32 cellular contexts compared by ENCODE assay signal in the genomic region with DNA sequence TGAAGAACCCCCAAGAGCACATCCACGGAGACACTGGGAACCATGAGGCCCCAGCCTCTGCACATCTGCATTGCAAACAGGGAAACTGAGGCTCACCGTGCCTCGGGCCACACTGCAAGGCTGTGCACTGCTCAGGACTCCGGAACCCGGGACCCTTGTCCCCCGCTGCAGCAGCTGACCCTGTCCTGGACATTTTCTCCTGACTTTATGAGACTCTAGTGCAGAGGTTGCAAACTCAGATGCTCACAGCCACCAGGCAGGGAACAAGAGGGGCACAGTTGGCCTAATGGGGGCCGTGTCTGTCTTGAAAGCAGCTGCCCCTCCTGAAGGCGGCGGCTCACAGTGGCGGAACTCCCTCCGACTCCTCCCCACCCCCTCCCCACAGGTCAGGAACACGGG. TPM values are rescaled to one million over a fixed set of nuclear protein-coding genes. Genes with fewer than 3 reads are reported as not detected.
A peak's percentile ranks its signal among the peaks of the same experiment; 100 is the strongest.
DNase-seq lines count a peak whose midpoint lies in the region; FAIRE-seq and TF ChIP-seq lines count a peak whose summit lies in the region.
"Had no signal": no experiment of that assay in that cellular context is flagged by ENCODE, and none has a peak within 500 bp of the region (broad histone marks: within the 10 kb centered on the region; RNA-seq: fewer than 3 reads in every experiment).

No MANE protein-coding gene starts in this region.

- H3K56ac ChIP-seq in H9 (ENCODE audit: insufficient read length, low read depth, low read length) = no peak overlapping the region
- H3K56ac ChIP-seq in H1 (replicated peaks; ENCODE audit: insufficient read length, low read depth, low read length) = no peak overlapping the region

- no peak overlapping the region for H3K27ac Mint-ChIP-seq in H9
- peak overlapping the region; percentile 42 for H3K27ac Mint-ChIP-seq in neural progenitor cell
- no peak overlapping the region for H3K27ac Mint-ChIP-seq in CD8-positive, alpha-beta memory T cell
- H3K27ac Mint-ChIP-seq: CD4-positive, alpha-beta T cell; HFFc6 had no signal

- no peaks in the 10 kb centered on the region for H3K27me3 ChIP-seq in BLaER1
- no peaks in the 10 kb centered on the region for H3K27me3 ChIP-seq in H9 (ENCODE audit: insufficient read depth, low read length)
- H3K27me3 ChIP-seq in H1 (replicated peaks in 1 of 4; ENCODE audit: control insufficient read depth in 3 of 4, extremely low read depth in 1 of 4, insufficient read depth in 3 of 4, low read length in 3 of 4) = peaks cover 0 to 2% (median 0%) of the 10 kb centered on the region in 4 experiments; a peak in 1 of 7 replicates
- peaks cover 16% of the 10 kb centered on the region for H3K27me3 ChIP-seq in neural progenitor cell
- H3K27me3 ChIP-seq in CD8-positive, alpha-beta memory T cell (ENCODE audit: insufficient read depth, low read length, poor library complexity, severe bottlenecking) = no peaks in the 10 kb centered on the region

- no peaks in the 10 kb centered on the region for H3K79me2 ChIP-seq in H9 (ENCODE audit: insufficient read depth, low read length)
- H3K79me2 ChIP-seq in H1 (ENCODE audit: control insufficient read depth in 1 of 2, insufficient read depth in 2 of 2, low read length in 2 of 2) = no peaks in the 10 kb centered on the region
- H3K79me2 ChIP-seq in neural progenitor cell (ENCODE audit: low read depth) = no peaks in the 10 kb centered on the region

- no peak for TF ChIP-seq POLR2A in H1 (IDR thresholded peaks at IDR 0.05; ENCODE audit: control extremely low read depth in 1 of 2, low read depth in 2 of 2, low read length in 2 of 2)

- WGBS in H9 (ENCODE audit: extremely low coverage, insufficient read length, low lambda C conversion rate) = no CpG with 5 or more reads among the region's 12 CpGs
- WGBS in H1 (ENCODE audit: extremely low coverage in 1 of 2, insufficient coverage in 1 of 2, insufficient read length in 1 of 2, insufficient replicate concordance in 2 of 2, low coverage in 1 of 2, low lambda C conversion rate in 2 of 2, missing lambda C conversion rate in 1 of 2), 2 experiments = 79% methylated on average over 8 of the region's 12 CpGs; no CpG with 5 or more reads in 1 of the 2 experiments

- peak overlapping the region; percentile 62 for H4K91ac ChIP-seq in H9 (ENCODE audit: insufficient read length, low read depth, low read length)
- H4K91ac ChIP-seq in H1 (replicated peaks; ENCODE audit: insufficient read length, low read length) = peak overlapping the region; percentile 36

- H3K9ac ChIP-seq in BLaER1 = peak overlapping the region; percentile 78
- H3K9ac ChIP-seq in H9 (ENCODE audit: extremely low read depth, insufficient read length, low read length) = no peak overlapping the region
- no peak overlapping the region for H3K9ac ChIP-seq in H1 (replicated peaks in 1 of 4; ENCODE audit: extremely low read depth in 1 of 4, low read depth in 3 of 4, low read length in 3 of 4)
- no peak overlapping the region for H3K9ac ChIP-seq in neural progenitor cell

- peak overlapping the region; percentile 90 for H3K27ac ChIP-seq in BLaER1
- H3K27ac ChIP-seq in H9 (ENCODE audit: insufficient read length, low read depth, low read length) = no peak overlapping the region
- H3K27ac ChIP-seq in H1 (ENCODE audit: low read depth, low read length) = no peak overlapping the region
- no peak overlapping the region for H3K27ac ChIP-seq in neural progenitor cell
- no peak overlapping the region for H3K27ac ChIP-seq in CD8-positive, alpha-beta memory T cell (ENCODE audit: low read depth, low read length)
- H3K27ac ChIP-seq: 22Rv1, SK-N-MC had no signal

- H3K4ac ChIP-seq in H9 (ENCODE audit: low read depth, low read length) (no peak overlapping the region), H1 (replicated peaks; ENCODE audit: insufficient read length, low read depth, low read length) (no peak overlapping the region)

- H4K20me1 ChIP-seq in BLaER1 (no peaks in the 10 kb centered on the region), H9 (ENCODE audit: control insufficient read depth, insufficient read depth, insufficient read length) (no peaks in the 10 kb centered on the region), H1 (replicated peaks in 1 of 2; ENCODE audit: control insufficient read depth in 1 of 2, insufficient read depth in 2 of 2, low read length in 2 of 2) (no peaks in the 10 kb centered on the region), neural progenitor cell (ENCODE audit: low read depth) (no peaks in the 10 kb centered on the region)

- H3K9me3 Mint-ChIP-seq in H9 (no peaks in the 10 kb centered on the region), neural progenitor cell (no peaks in the 10 kb centered on the region)
- H3K9me3 Mint-ChIP-seq in CD8-positive, alpha-beta memory T cell = peaks cover 0 to 5% (median 0%) of the 10 kb centered on the region in 5 donors
- H3K9me3 Mint-ChIP-seq: CD4-positive, alpha-beta T cell had no signal

- no peak for FAIRE-seq in H1 (lab: Jason Lieb, UNC)
- FAIRE-seq: GM12891, GM19239, H54, RCC 7860 had no signal

- H3F3A ChIP-seq in neural progenitor cell (ENCODE audit: low read depth) = peaks cover 3% of the 10 kb centered on the region

- TF ChIP-seq EP300 in H1 (IDR thresholded peaks at IDR 0.05; ENCODE audit: borderline replicate concordance in 1 of 2, low read depth in 2 of 2, low read length in 2 of 2) = no peak

- POLR2A ChIA-PET in H1 (lab: Charles Lee; ENCODE audit: partially characterized antibody) = interaction anchor here (1.2 to 1.5 kb wide), 4 partner anchors 13 to 32 kb away, joined by 3 to 4 read pairs (median 4); no protein-coding TSS in a partner anchor
- POLR2A ChIA-PET in CD8-positive, alpha-beta memory T cell (lab: Charles Lee) = no interaction called here

- H3K4me1 ChIP-seq in BLaER1 = peaks cover 56% of the 10 kb centered on the region
- peaks cover 25% of the 10 kb centered on the region; the same call in 1 of the 2 replicates for H3K4me1 ChIP-seq in H9 (ENCODE audit: insufficient read depth, low read length)
- peaks cover 10 to 39% (median 29%) of the 10 kb centered on the region in 4 experiments for H3K4me1 ChIP-seq in H1 (replicated peaks in 1 of 4; ENCODE audit: control insufficient read depth in 3 of 4, insufficient read depth in 4 of 4, low read length in 3 of 4)
- H3K4me1 ChIP-seq in neural progenitor cell = peaks cover 30% of the 10 kb centered on the region
- H3K4me1 ChIP-seq in CD8-positive, alpha-beta memory T cell (ENCODE audit: insufficient read depth, low read length) = no peaks in the 10 kb centered on the region
- H3K4me1 ChIP-seq: BE2C had no signal

- H3K9me3 ChIP-seq in BLaER1 (peaks cover 7% of the 10 kb centered on the region; the same call in 1 of the 2 replicates), H9 (ENCODE audit: control insufficient read depth, low read depth, low read length) (no peaks in the 10 kb centered on the region), H1 (ENCODE audit: insufficient read depth in 2 of 2, low read depth in 1 of 2, low read length in 1 of 2) (no peaks in the 10 kb centered on the region), neural progenitor cell (ENCODE audit: low read depth) (no peaks in the 10 kb centered on the region)
- H3K9me3 ChIP-seq in CD8-positive, alpha-beta memory T cell (ENCODE audit: low read length) = no peaks in the 10 kb centered on the region
- H3K9me3 ChIP-seq: BE2C had no signal

- peak overlapping the region; percentile 69; the same call in 1 of the 2 replicates for H3K14ac ChIP-seq in H9 (ENCODE audit: insufficient read depth, low read length)
- no peak overlapping the region for H3K14ac ChIP-seq in H1 (ENCODE audit: insufficient read length)

- no peak overlapping the region for H2BK5ac ChIP-seq in H9 (ENCODE audit: insufficient read length, low read length)
- peak overlapping the region; percentile 95; the same call in 1 of the 2 replicates for H2BK5ac ChIP-seq in H1 (ENCODE audit: low read depth, low read length)

- H2BK120ac ChIP-seq in H9 (ENCODE audit: low read depth, low read length, poor library complexity, severe bottlenecking) (no peak overlapping the region), H1 (replicated peaks; ENCODE audit: low read depth, low read length) (no peak overlapping the region)

- H4K8ac ChIP-seq in H9 (replicated peaks; ENCODE audit: insufficient read length, low read depth, low read length) (no peak overlapping the region), H1 (ENCODE audit: extremely low read depth, insufficient read depth, low read length) (no peak overlapping the region)

- H3T11ph ChIP-seq in H9 (ENCODE audit: low read length) = no peak overlapping the region

- DNase-seq in H9 (no peak), H1 (ENCODE audit: low read depth in 1 of 2, low spot score in 2 of 2) (no peak), neural progenitor cell (ENCODE audit: low spot score) (no peak), A172 (ENCODE audit: low spot score) (no peak)
- no peak for DNase-seq in stimulated activated CD4-positive, alpha-beta T cell treated with anti-CD3 and anti-CD28 coated beads, Interleukin-4, amount 100 ng/mL, for 24 hours
- DNase-seq in CD8-positive, alpha-beta memory T cell = no peak
- DNase-seq: ACHN; BE2C; CD4-positive, alpha-beta T cell; COR-L47; DMS53; GDM1; HFFc6; Karpas-422; NCI-H1092; NCI-H1417 treated with DMSO at 0.1 percent for 48 hours; NCI-H1694 treated with DMSO at 0.1 percent for 48 hours; NCI-H2081; NCI-H2227 treated with DMSO at 0.1 percent for 48 hours; NCI-H510A; NCI-H69; OCI-M1; SIG-M5; SW 1271 had no signal

- H2AK5ac ChIP-seq in H9 (ENCODE audit: insufficient read length, low read length) (no peak overlapping the region), H1 (ENCODE audit: low read depth, low read length) (no peak overlapping the region; the same call in 1 of the 2 replicates)

- H2BK20ac ChIP-seq in H9 (ENCODE audit: low read depth, low read length, poor library complexity, severe bottlenecking) (no peak overlapping the region), H1 (ENCODE audit: low read length) (peak overlapping the region; percentile 99; the same call in 1 of the 2 replicates)

- H3K23ac ChIP-seq in H9 (ENCODE audit: insufficient read length, low read depth, low read length) (no peak overlapping the region), H1 (ENCODE audit: insufficient read length) (no peak overlapping the region)

- no peak for TF ChIP-seq CTCF in H9 (conservative IDR thresholded peaks at IDR 0.05)
- no peak for TF ChIP-seq CTCF in H1 (IDR thresholded peaks at IDR 0.05; ENCODE audit: control extremely low read depth in 1 of 3, insufficient read depth in 1 of 3, low read depth in 1 of 3, low read length in 3 of 3)
- no peak for TF ChIP-seq CTCF in neural progenitor cell (IDR thresholded peaks at IDR 0.05)

- CTCF ChIA-PET in H1 (lab: Charles Lee; ENCODE audit: partially characterized antibody) = interaction anchor here (0.6 to 2.3 kb wide), 10 partner anchors 13 to 362 kb away, joined by 3 to 11 read pairs (median 4); no protein-coding TSS in a partner anchor
- CTCF ChIA-PET in CD8-positive, alpha-beta memory T cell (lab: Charles Lee) = no interaction called here

- H2BK12ac ChIP-seq in H9 (ENCODE audit: insufficient read length, low read depth, low read length) = no peak overlapping the region
- peak overlapping the region; percentile 96; the same call in 1 of the 2 replicates for H2BK12ac ChIP-seq in H1 (ENCODE audit: low read depth, low read length)

- H4K5ac ChIP-seq in H9 (ENCODE audit: insufficient read length, low read depth, low read length) (no peak overlapping the region), H1 (ENCODE audit: insufficient read length, low read depth, low read length) (no peak overlapping the region)

- H3K27me3 Mint-ChIP-seq in H9 (ENCODE audit: low read depth) = peaks cover 9% of the 10 kb centered on the region
- H3K27me3 Mint-ChIP-seq in neural progenitor cell (ENCODE audit: insufficient read depth, low read depth) = peaks cover 7% of the 10 kb centered on the region
- H3K27me3 Mint-ChIP-seq in CD8-positive, alpha-beta memory T cell = peaks cover 11 to 45% of the 10 kb centered on the region in 2 donors

- H3K4me2 ChIP-seq in BLaER1 = peak overlapping the region; percentile 91
- H3K4me2 ChIP-seq in H9 (ENCODE audit: insufficient read depth, insufficient read length, low read length) = no peak overlapping the region
- peak overlapping the region in 1 of 2 experiments; percentile 18; a peak in 1 of 4 replicates for H3K4me2 ChIP-seq in H1 (ENCODE audit: insufficient read depth in 1 of 2, low read depth in 2 of 2, low read length in 2 of 2)
- H3K4me2 ChIP-seq in neural progenitor cell = no peak overlapping the region

- no peaks in the 10 kb centered on the region for H3K23me2 ChIP-seq in H9 (ENCODE audit: insufficient read length, low read depth, low read length, poor library complexity, severe bottlenecking)
- H3K23me2 ChIP-seq in H1 (ENCODE audit: low read depth, low read length) = no peaks in the 10 kb centered on the region

- peaks cover 0 to 3% (median 2%) of the 10 kb centered on the region in 3 experiments; a peak in 1 of 7 replicates for H3K36me3 Mint-ChIP-seq in H9 (ENCODE audit: insufficient read depth in 1 of 3, low read depth in 3 of 3)
- no peaks in the 10 kb centered on the region for H3K36me3 Mint-ChIP-seq in neural progenitor cell
- H3K36me3 Mint-ChIP-seq in CD8-positive, alpha-beta memory T cell = no peaks in the 10 kb centered on the region

- H3K4me3 Mint-ChIP-seq in H9 (peak overlapping the region in 1 of 2 experiments; percentile 30; a peak in 2 of 5 replicates), neural progenitor cell (no peak overlapping the region)
- no peak overlapping the region for H3K4me3 Mint-ChIP-seq in CD8-positive, alpha-beta memory T cell
- H3K4me3 Mint-ChIP-seq: CD4-positive, alpha-beta T cell; HFFc6 had no signal

- no peak overlapping the region for H3K18ac ChIP-seq in H9 (ENCODE audit: insufficient read length, low read depth, low read length)
- H3K18ac ChIP-seq in H1 (ENCODE audit: extremely low read depth, low read length) = peak overlapping the region; percentile 68; the same call in 1 of the 2 replicates

- TF ChIP-seq RAD21 in H1 (IDR thresholded peaks at IDR 0.05 in 1 of 2, conservative IDR thresholded peaks at IDR 0.05 in 1 of 2; ENCODE audit: low read depth in 2 of 2, low read length in 2 of 2) = no peak

- H3K79me1 ChIP-seq in H9 (ENCODE audit: insufficient read depth, low read depth, low read length, poor library complexity, severe bottlenecking) = no peaks in the 10 kb centered on the region
- H3K79me1 ChIP-seq in H1 (ENCODE audit: low read depth, low read length) = no peaks in the 10 kb centered on the region

- H2BK15ac ChIP-seq in H9 (ENCODE audit: low read depth, low read length) = no peak overlapping the region
- H2BK15ac ChIP-seq in H1 (ENCODE audit: low read length) = peak overlapping the region; percentile 81; the same call in 1 of the 2 replicates

- H3K4me3 ChIP-seq in BLaER1 (peak overlapping the region; percentile 62), H1 (ENCODE audit: extremely low read depth in 1 of 4, insufficient read depth in 2 of 4, low read depth in 3 of 4, low read length in 4 of 4) (no peak overlapping the region), neural progenitor cell (no peak overlapping the region)
- no peak overlapping the region for H3K4me3 ChIP-seq in CD8-positive, alpha-beta memory T cell (ENCODE audit: low read length)
- H3K4me3 ChIP-seq: SK-N-MC had no signal

- H3K4me1 Mint-ChIP-seq in H9 = peaks cover 47 to 54% of the 10 kb centered on the region in 2 experiments
- H3K4me1 Mint-ChIP-seq in neural progenitor cell = peaks cover 29% of the 10 kb centered on the region
- no peaks in the 10 kb centered on the region for H3K4me1 Mint-ChIP-seq in CD8-positive, alpha-beta memory T cell

- H2AFZ ChIP-seq in H9 (ENCODE audit: low read length) (no peak overlapping the region), H1 (ENCODE audit: low read length) (peak overlapping the region; percentile 85; the same call in 1 of the 2 replicates), neural progenitor cell (replicated peaks) (no peak overlapping the region)

- no peaks in the 10 kb centered on the region for H3K36me3 ChIP-seq in BLaER1
- no peaks in the 10 kb centered on the region for H3K36me3 ChIP-seq in H1 (ENCODE audit: control insufficient read depth in 2 of 4, insufficient read depth in 4 of 4, low read length in 3 of 4)
- H3K36me3 ChIP-seq in neural progenitor cell = no peaks in the 10 kb centered on the region
- no peaks in the 10 kb centered on the region for H3K36me3 ChIP-seq in CD8-positive, alpha-beta memory T cell (ENCODE audit: insufficient read depth, low read length)
- H3K36me3 ChIP-seq: BE2C had no signal

RNA-seq across cellular contexts. Expression of gene IGLON5, which starts 16.5 kb away (rescaled TPM):
- 41.4 and 42.3 TPM in 2 replicates for total RNA-seq in H9 (2021)
- total RNA-seq in H1 (2021; fragmentation: NEBNext Ultra II Directional; extraction: Animal tissue kit (Norgen Biotek cat#: 25700)) = 31.8 and 34.1 TPM in 2 replicates
- 34.6 and 51.4 TPM in 2 replicates for polyA plus RNA-seq in H1 (2011; rRNA removed)
- polyA plus RNA-seq in H1 (2011; cell fraction: cytosol; rRNA removed) = 28.1 TPM
- polyA plus RNA-seq in H1 (2011; cell fraction: nucleus; rRNA removed) = 51.5 TPM
- 26.0 to 58.9 TPM (median 46.8 TPM) in 4 replicates for polyA plus RNA-seq in H1 (2012, experiment 1 of 2)
- 34.9 TPM for polyA plus RNA-seq in H1 (2012, experiment 2 of 2)
- 44.4 TPM for polyA plus RNA-seq in H1 (2013, experiment 1 of 2)
- polyA plus RNA-seq in H1 (2013, experiment 2 of 2) = 46.3 TPM
- 9.6 and 13.7 TPM in 2 replicates for polyA minus RNA-seq in H1 (2011; rRNA and poly(A)+ RNA removed)
- polyA minus RNA-seq in H1 (2011; cell fraction: cytosol; rRNA and poly(A)+ RNA removed) = 18.7 TPM
- polyA minus RNA-seq in H1 (2011; cell fraction: nucleus; rRNA and poly(A)+ RNA removed) = 13.6 TPM
- 5.4 and 15.8 TPM in 2 replicates for total RNA-seq in neural progenitor cell (ENCODE audit: low replicate concordance)
- total RNA-seq in CD8-positive, alpha-beta memory T cell = under 1 TPM; 0.09 TPM
- not detected for polyA plus RNA-seq in CD8-positive, alpha-beta memory T cell
- not detected in 2 replicates for total RNA-seq in A172 (2014; rRNA removed; shearing (Covaris generic))
- total RNA-seq: CD4-positive, alpha-beta T cell; Daoy; HFFc6 had no signal

RNA-seq across cellular contexts. Expression of gene SIGLECL1, which starts 44.1 kb away (rescaled TPM):
- total RNA-seq in H9 (2021) (not detected in 2 replicates), neural progenitor cell (ENCODE audit: low replicate concordance) (not detected in 2 replicates)
- not detected in 2 replicates for total RNA-seq in H1 (2021; fragmentation: NEBNext Ultra II Directional; extraction: Animal tissue kit (Norgen Biotek cat#: 25700))
- polyA plus RNA-seq in H1 (2011; rRNA removed) = not detected in 2 replicates
- not detected for polyA plus RNA-seq in H1 (2011; cell fraction: cytosol; rRNA removed)
- not detected for polyA plus RNA-seq in H1 (2011; cell fraction: nucleus; rRNA removed)
- not detected in 4 replicates for polyA plus RNA-seq in H1 (2012, experiment 1 of 2)
- not detected for polyA plus RNA-seq in H1 (2012, experiment 2 of 2)
- not detected for polyA plus RNA-seq in H1 (2013, experiment 1 of 2)
- polyA plus RNA-seq in H1 (2013, experiment 2 of 2) = not detected
- not detected in 2 replicates for polyA minus RNA-seq in H1 (2011; rRNA and poly(A)+ RNA removed)
- not detected for polyA minus RNA-seq in H1 (2011; cell fraction: cytosol; rRNA and poly(A)+ RNA removed)
- polyA minus RNA-seq in H1 (2011; cell fraction: nucleus; rRNA and poly(A)+ RNA removed) = not detected
- total RNA-seq in CD8-positive, alpha-beta memory T cell = not detected
- not detected for polyA plus RNA-seq in CD8-positive, alpha-beta memory T cell
- not detected in 2 replicates for total RNA-seq in A172 (2014; rRNA removed; shearing (Covaris generic))
- total RNA-seq: CD4-positive, alpha-beta T cell; HFFc6 had no signal

RNA-seq across cellular contexts. Expression of gene VSIG10L, which starts 47.0 kb away (rescaled TPM):
- total RNA-seq in H9 (2021) = 5.3 and 5.6 TPM in 2 replicates
- 10.2 and 10.3 TPM in 2 replicates for total RNA-seq in H1 (2021; fragmentation: NEBNext Ultra II Directional; extraction: Animal tissue kit (Norgen Biotek cat#: 25700))
- polyA plus RNA-seq in H1 (2011; rRNA removed) = 9.9 and 10.4 TPM in 2 replicates
- 5.7 TPM for polyA plus RNA-seq in H1 (2011; cell fraction: cytosol; rRNA removed)
- polyA plus RNA-seq in H1 (2011; cell fraction: nucleus; rRNA removed) = 8.6 TPM
- polyA plus RNA-seq in H1 (2012, experiment 1 of 2) = 8.6 to 10.9 TPM (median 9.3 TPM) in 4 replicates
- polyA plus RNA-seq in H1 (2012, experiment 2 of 2) = 11.2 TPM
- 13.2 TPM for polyA plus RNA-seq in H1 (2013, experiment 1 of 2)
- 13.7 TPM for polyA plus RNA-seq in H1 (2013, experiment 2 of 2)
- 4.1 and 4.3 TPM in 2 replicates for polyA minus RNA-seq in H1 (2011; rRNA and poly(A)+ RNA removed)
- 2.1 TPM for polyA minus RNA-seq in H1 (2011; cell fraction: cytosol; rRNA and poly(A)+ RNA removed)
- polyA minus RNA-seq in H1 (2011; cell fraction: nucleus; rRNA and poly(A)+ RNA removed) = 4.6 TPM
- total RNA-seq in neural progenitor cell (ENCODE audit: low replicate concordance) = 2.7 and 6.0 TPM in 2 replicates
- total RNA-seq in CD8-positive, alpha-beta memory T cell = 1 to 10 TPM; 3.3 to 3.6 TPM
- polyA plus RNA-seq in CD8-positive, alpha-beta memory T cell = 0.29 TPM
- 0.31 and 0.79 TPM in 2 replicates for total RNA-seq in A172 (2014; rRNA removed; shearing (Covaris generic))
